ENCODE assay signal across 8 cellular contexts in genomic region chr1:921011-921837, GRCh38. TPM values are rescaled to one million over a fixed set of nuclear protein-coding genes. Genes with fewer than 3 reads are reported as not detected.
DNase-seq lines count a peak whose midpoint lies in the region; ATAC-seq and TF ChIP-seq lines count a peak whose summit lies in the region.

No MANE protein-coding gene starts in this region.

- H3K27me3 Mint-ChIP-seq in Calu3 (ENCODE audit: unreplicated experiment) (peaks cover 61% of the 10 kb centered on the region), immature natural killer cell (ENCODE audit: low read depth in 3 of 3) (peaks cover 12 to 18% (median 12%) of the 10 kb centered on the region in 3 donors)

- TF ChIP-seq CTCF in Calu3 (IDR thresholded peaks at IDR 0.05; ENCODE audit: unreplicated experiment): peak; percentile 41
- TF ChIP-seq CTCF in body of pancreas (IDR thresholded peaks at IDR 0.05): peak; percentile 20 to 75 (median 60)

- no peak for TF ChIP-seq POLR2A in body of pancreas (IDR thresholded peaks at IDR 0.05)

- no peaks in the 10 kb centered on the region for H3K36me3 ChIP-seq in body of pancreas (replicated peaks in 1 of 2; ENCODE audit: insufficient read depth in 1 of 2, low read depth in 2 of 2)

- no peak overlapping the region for H3K4me3 ChIP-seq in body of pancreas

- 23 to 55% methylated on average over 17 to 36 of the region's 38 CpGs for WGBS in body of pancreas, 2 donors

- H3K36me3 Mint-ChIP-seq in Calu3 (ENCODE audit: insufficient read depth, unreplicated experiment): no peaks in the 10 kb centered on the region
- H3K36me3 Mint-ChIP-seq in immature natural killer cell: no peaks in the 10 kb centered on the region
- H3K36me3 Mint-ChIP-seq in stimulated activated effector memory CD8-positive, alpha-beta T cell treated with anti-CD3 and anti-CD28 coated beads, Interleukin-12 subunit alpha, Interleukin-12 subunit beta, amount 100 ng/mL, for 72 hours: peaks cover 6% of the 10 kb centered on the region

- H3K4me1 ChIP-seq in body of pancreas: peaks cover 61% of the 10 kb centered on the region

- peak; percentile 69 for ATAC-seq in body of pancreas
- peak; percentile 64 for ATAC-seq in stimulated activated effector memory CD8-positive, alpha-beta T cell treated with anti-CD3 and anti-CD28 coated beads, Interleukin-12 subunit alpha, Interleukin-12 subunit beta, amount 100 ng/mL, for 72 hours

- no peak overlapping the region for H3K4me3 Mint-ChIP-seq in Calu3 (ENCODE audit: low read depth, unreplicated experiment)
- H3K4me3 Mint-ChIP-seq in immature natural killer cell: peak overlapping the region in 4 of 5 donors; percentile 5 to 53 (median 30)
- H3K4me3 Mint-ChIP-seq in stimulated activated effector memory CD8-positive, alpha-beta T cell treated with anti-CD3 and anti-CD28 coated beads, Interleukin-12 subunit alpha, Interleukin-12 subunit beta, amount 100 ng/mL, for 72 hours: no peak overlapping the region

- CTCF ChIA-PET in Calu3 (lab: Charles Lee): interaction anchor here (1.3 kb wide), 1 partner anchor 17 kb away, joined by 3 read pairs; no protein-coding TSS in a partner anchor

- H3K9me3 Mint-ChIP-seq in Calu3 (ENCODE audit: low read depth, unreplicated experiment): no peaks in the 10 kb centered on the region
- H3K9me3 Mint-ChIP-seq in immature natural killer cell: no peaks in the 10 kb centered on the region
- H3K9me3 Mint-ChIP-seq in stimulated activated effector memory CD8-positive, alpha-beta T cell treated with anti-CD3 and anti-CD28 coated beads, Interleukin-12 subunit alpha, Interleukin-12 subunit beta, amount 100 ng/mL, for 72 hours: no peaks in the 10 kb centered on the region

- no TSS peak for BruUV-seq in Calu3 (replicated peaks; lab: Mats Ljungman, UMichigan)

- no peak overlapping the region for H3K27ac ChIP-seq in body of pancreas

- H3K27me3 ChIP-seq in body of pancreas: peaks cover 0 to 16% of the 10 kb centered on the region in 2 donors

- intact Hi-C loops in Calu3 (cut with micrococcal nuclease; ENCODE audit: unreplicated experiment): no loop called here
- intact Hi-C loops in body of pancreas (cut with DNase I): no loop called here
- intact Hi-C loops in posterior vena cava (cut with DNase I): no loop called here

- H3K4me1 Mint-ChIP-seq in Calu3 (ENCODE audit: low read depth, unreplicated experiment) (peaks cover 16% of the 10 kb centered on the region), immature natural killer cell (peaks cover 6 to 13% of the 10 kb centered on the region in 2 donors)
- peaks cover 24% of the 10 kb centered on the region for H3K4me1 Mint-ChIP-seq in stimulated activated effector memory CD8-positive, alpha-beta T cell treated with anti-CD3 and anti-CD28 coated beads, Interleukin-12 subunit alpha, Interleukin-12 subunit beta, amount 100 ng/mL, for 72 hours

- H3K27ac Mint-ChIP-seq in Calu3 (ENCODE audit: unreplicated experiment) (peak overlapping the region; percentile 72), immature natural killer cell (no peak overlapping the region)
- H3K27ac Mint-ChIP-seq in stimulated activated effector memory CD8-positive, alpha-beta T cell treated with anti-CD3 and anti-CD28 coated beads, Interleukin-12 subunit alpha, Interleukin-12 subunit beta, amount 100 ng/mL, for 72 hours: no peak overlapping the region

- H3K9me3 ChIP-seq in body of pancreas: no peaks in the 10 kb centered on the region

- DNase-seq in Calu3 (peak; percentile 68), HT1080 (ENCODE audit: low read depth) (peak; percentile 65), NOMO-1 treated with DMSO at 0.1 percent for 48 hours (lab: John Stamatoyannopoulos, UW; ENCODE audit: unreplicated experiment) (peak; percentile 47), body of pancreas (peak; percentile 61 to 78 (median 71)), immature natural killer cell (peak in 1 of 3 donors; percentile 26), posterior vena cava (ENCODE audit: low spot score) (no peak)
- no peak for DNase-seq in stimulated activated effector memory CD8-positive, alpha-beta T cell treated with anti-CD3 and anti-CD28 coated beads, Interleukin-12 subunit alpha, Interleukin-12 subunit beta, amount 100 ng/mL, for 72 hours (ENCODE audit: low spot score in 2 of 2)
- DNase-seq in activated CD4-positive, alpha-beta T cell treated with anti-CD3 and anti-CD28 coated beads for 4 hours: no peak

RNA-seq across cellular contexts. Expression of gene SAMD11, which starts 2.5 kb away (rescaled TPM):
- total RNA-seq in Calu3 (2022) (0.27 and 0.54 TPM in 2 replicates), body of pancreas (1 to 10 TPM; 2.1 to 2.3 TPM), posterior vena cava (10 to 100 TPM; 16.5 to 38.0 TPM)
- 0.37 and 0.50 TPM in 2 replicates for total RNA-seq in HT1080 (2014; rRNA removed; shearing (Covaris generic))
- 0.40 and 0.55 TPM in 2 replicates for polyA plus RNA-seq in HT1080 (2015; cell fraction: cytosol; rRNA removed)
- 1.3 and 1.9 TPM in 2 replicates for polyA plus RNA-seq in HT1080 (2015; cell fraction: nucleus; rRNA removed)
- under 1 TPM in 1 of 3 donors, not detected in 2; 0.14 TPM for polyA plus RNA-seq in immature natural killer cell

RNA-seq across cellular contexts. Expression of gene NOC2L, which starts 37.8 kb away (rescaled TPM):
- total RNA-seq in Calu3 (2022) (98.6 and 107 TPM in 2 replicates), body of pancreas (10 to 100 TPM; 30.6 to 32.3 TPM), posterior vena cava (10 to 100 TPM; 42.8 to 44.5 TPM)
- 312 and 330 TPM in 2 replicates for total RNA-seq in HT1080 (2014; rRNA removed; shearing (Covaris generic))
- 156 and 162 TPM in 2 replicates for polyA plus RNA-seq in HT1080 (2015; cell fraction: cytosol; rRNA removed)
- polyA plus RNA-seq in HT1080 (2015; cell fraction: nucleus; rRNA removed): 331 and 348 TPM in 2 replicates
- 10 to 100 TPM; 48.2 to 69.8 (median 53.5) TPM for polyA plus RNA-seq in immature natural killer cell

RNA-seq across cellular contexts. Expression of gene KLHL17, which starts 39.2 kb away (rescaled TPM):
- total RNA-seq in Calu3 (2022) (27.1 and 27.8 TPM in 2 replicates), body of pancreas (10 to 100 TPM in 1 of 2 donors, 1 to 10 TPM in 1; 6.0 to 29.0 TPM), posterior vena cava (1 to 10 TPM; 8.5 to 8.9 TPM)
- total RNA-seq in HT1080 (2014; rRNA removed; shearing (Covaris generic)): 10.7 and 12.6 TPM in 2 replicates
- polyA plus RNA-seq in HT1080 (2015; cell fraction: cytosol; rRNA removed): 6.6 and 8.4 TPM in 2 replicates
- polyA plus RNA-seq in HT1080 (2015; cell fraction: nucleus; rRNA removed): 172 and 183 TPM in 2 replicates
- 1 to 10 TPM in 2 of 3 donors, not detected in 1; 1.8 to 2.2 TPM for polyA plus RNA-seq in immature natural killer cell

RNA-seq across cellular contexts. Expression of gene PLEKHN1, which starts 45.1 kb away (rescaled TPM):
- total RNA-seq in Calu3 (2022) (11.9 and 16.2 TPM in 2 replicates), body of pancreas (not detected), posterior vena cava (under 1 TPM; 0.86 to 0.88 TPM)
- total RNA-seq in HT1080 (2014; rRNA removed; shearing (Covaris generic)): 2.5 and 3.3 TPM in 2 replicates
- 5.1 and 5.9 TPM in 2 replicates for polyA plus RNA-seq in HT1080 (2015; cell fraction: cytosol; rRNA removed)
- polyA plus RNA-seq in HT1080 (2015; cell fraction: nucleus; rRNA removed): 23.1 and 26.8 TPM in 2 replicates
- 1 to 10 TPM in 1 of 3 donors, under 1 TPM in 2; 0.14 to 2.2 (median 0.68) TPM for polyA plus RNA-seq in immature natural killer cell

Comparison
In these comparisons a context has a peak if more than half of its experiments do, and no peak if none do; other contexts are left out.
1. DNase-seq: peak in Calu3 (single experiment), HT1080 (single experiment), NOMO-1 treated with DMSO at 0.1 percent for 48 hours (single experiment) and body of pancreas (4 of 4); none in stimulated activated effector memory CD8-positive, alpha-beta T cell treated with anti-CD3 and anti-CD28 coated beads, Interleukin-12 subunit alpha, Interleukin-12 subunit beta, amount 100 ng/mL, for 72 hours (0 of 2), posterior vena cava (single experiment) and activated CD4-positive, alpha-beta T cell treated with anti-CD3 and anti-CD28 coated beads for 4 hours (0 of 2).
2. H3K4me3 Mint-ChIP-seq: peak in immature natural killer cell (4 of 5); none in Calu3 (single experiment) and stimulated activated effector memory CD8-positive, alpha-beta T cell treated with anti-CD3 and anti-CD28 coated beads, Interleukin-12 subunit alpha, Interleukin-12 subunit beta, amount 100 ng/mL, for 72 hours (single experiment).
3. RNA of gene SAMD11, which starts 2.5 kb away (total RNA-seq): 16.5 to 38.0 TPM in posterior vena cava; 2.1 to 2.3 TPM in body of pancreas, 0.27 to 0.54 TPM in Calu3 and 0.37 to 0.50 TPM in HT1080; every median in the first group is over 4 times any median in the second.